Comparison of ENCODE assay signal across 17 cellular contexts in the genomic region with DNA sequence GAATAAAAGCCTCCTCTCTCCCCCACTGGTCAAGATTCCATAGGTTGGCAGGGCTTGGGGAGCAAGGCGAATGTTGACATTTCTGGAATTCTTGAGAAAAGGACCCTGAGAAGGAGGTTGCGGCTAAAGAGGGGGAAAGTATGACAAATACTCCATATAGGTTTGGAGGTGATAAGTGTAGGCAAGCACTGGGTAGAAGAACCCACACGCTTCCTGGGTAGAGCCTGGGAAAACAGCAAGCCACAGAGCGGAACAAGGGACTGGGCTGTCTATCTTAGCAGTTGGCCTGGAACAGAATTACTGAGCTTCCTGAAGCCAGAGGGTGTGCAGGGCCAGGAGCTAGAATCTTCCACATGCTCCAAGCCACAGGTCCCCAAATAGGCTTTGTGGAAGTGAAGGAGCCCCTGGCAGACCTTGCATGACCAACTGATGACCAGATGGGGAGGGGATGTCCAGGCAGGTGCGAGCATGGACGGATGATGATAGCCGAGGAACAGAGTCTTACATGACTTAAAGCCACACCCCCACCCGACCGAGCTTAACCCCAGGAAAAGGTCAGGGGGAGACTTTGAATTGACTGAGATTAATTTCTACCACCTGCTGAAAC. TPM values are rescaled to one million over a fixed set of nuclear protein-coding genes. Genes with fewer than 3 reads are reported as not detected.
DNase-seq lines count a peak whose midpoint lies in the region; ATAC-seq and TF ChIP-seq lines count a peak whose summit lies in the region.
"Had no signal": no experiment of that assay in that cellular context is flagged by ENCODE, and none has a peak within 500 bp of the region (broad histone marks: within the 10 kb centered on the region; RNA-seq: fewer than 3 reads in every experiment).

No MANE protein-coding gene starts in this region.

- no peak for TF ChIP-seq POLR2A in adrenal gland (IDR thresholded peaks at IDR 0.05)

- H3K4me3 ChIP-seq in WERI-Rb-1 (ENCODE audit: low read depth, low read length), result no peak overlapping the region
- no peak overlapping the region for H3K4me3 ChIP-seq in lower lobe of right lung
- no peak overlapping the region for H3K4me3 ChIP-seq in thoracic aorta
- no peak overlapping the region for H3K4me3 ChIP-seq in adrenal gland
- H3K4me3 ChIP-seq: A549, BLaER1 had no signal

- H3K9me3 ChIP-seq in WERI-Rb-1 (ENCODE audit: severe bottlenecking) (no peaks in the 10 kb centered on the region), lower lobe of right lung (no peaks in the 10 kb centered on the region), thoracic aorta (no peaks in the 10 kb centered on the region), adrenal gland (replicated peaks in 1 of 3) (no peaks in the 10 kb centered on the region)
- H3K9me3 ChIP-seq: A549, BLaER1 had no signal

- DNase-seq in WERI-Rb-1, result peak; percentile 72
- peak; percentile 33 for DNase-seq in lower lobe of right lung
- DNase-seq in posterior vena cava (ENCODE audit: low spot score), result peak; percentile 55
- DNase-seq in thoracic aorta (ENCODE audit: low spot score), result no peak
- DNase-seq in adrenal gland, result no peak
- no peak for DNase-seq in NCI-H2107 treated with DMSO at 0.1 percent for 48 hours (lab: John Stamatoyannopoulos, UW; ENCODE audit: unreplicated experiment)
- DNase-seq: Calu3; CD4-positive, CD25-positive, alpha-beta regulatory T cell; DMS 273 treated with DMSO at 0.1 percent for 48 hours; HCEC 1CT; HFFc6 had no signal

- TF ChIP-seq CTCF in WERI-Rb-1 (IDR thresholded peaks at IDR 0.05; ENCODE audit: low read depth, low read length), result no peak
- TF ChIP-seq CTCF in lower lobe of right lung (IDR thresholded peaks at IDR 0.05), result no peak
- no peak for TF ChIP-seq CTCF in thoracic aorta (IDR thresholded peaks at IDR 0.05)
- TF ChIP-seq CTCF in adrenal gland (IDR thresholded peaks at IDR 0.05), result no peak

- H3K4me1 ChIP-seq in lower lobe of right lung (no peaks in the 10 kb centered on the region), thoracic aorta (ENCODE audit: control insufficient read depth in 1 of 2, low read depth in 2 of 2) (no peaks in the 10 kb centered on the region), adrenal gland (replicated peaks in 1 of 2) (no peaks in the 10 kb centered on the region)
- H3K4me1 ChIP-seq: A549, BLaER1 had no signal

- H3K27me3 ChIP-seq in WERI-Rb-1 (ENCODE audit: insufficient read depth, low read depth, severe bottlenecking) (no peaks in the 10 kb centered on the region), lower lobe of right lung (ENCODE audit: low read depth) (no peaks in the 10 kb centered on the region), thoracic aorta (replicated peaks; ENCODE audit: insufficient read depth) (no peaks in the 10 kb centered on the region), adrenal gland (no peaks in the 10 kb centered on the region)
- H3K27me3 ChIP-seq: BLaER1 had no signal

- 71 to 81% (median 77%) methylated on average over 9 of the region's 9 CpGs for WGBS in adrenal gland, 4 donors

- no peak for ATAC-seq in lower lobe of right lung
- peak; percentile 34 for ATAC-seq in thoracic aorta (ENCODE audit: insufficient number of reproducible peaks, low FRiP score, low read depth)
- ATAC-seq in GM21447 (IDR thresholded peaks at IDR 0.05; ENCODE audit: unreplicated experiment), result no peak

- H3K27ac ChIP-seq in WERI-Rb-1 (peak overlapping the region; percentile 74), lower lobe of right lung (no peak overlapping the region), thoracic aorta (no peak overlapping the region), adrenal gland (no peak overlapping the region)
- H3K27ac ChIP-seq: A549, BLaER1 had no signal

- intact Hi-C loops in lower lobe of right lung (cut with DNase I) (no loop called here), posterior vena cava (cut with DNase I) (loop anchor here in 1 of 2 donors (2.0 kb wide), 1 partner anchor 45 kb away; no protein-coding TSS in a partner anchor), adrenal gland (cut with DNase I) (no loop called here)

- H3K36me3 ChIP-seq in WERI-Rb-1 (no peaks in the 10 kb centered on the region), lower lobe of right lung (peaks cover 17% of the 10 kb centered on the region), thoracic aorta (peaks cover 18% of the 10 kb centered on the region), adrenal gland (replicated peaks in 1 of 2) (peaks cover 0 to 12% of the 10 kb centered on the region in 2 donors)
- H3K36me3 ChIP-seq: BLaER1 had no signal

RNA-seq across cellular contexts. Expression of a gene that starts 9.9 kb away (rescaled TPM):
- not detected for total RNA-seq in lower lobe of right lung
- under 1 TPM in 1 of 2 donors, not detected in 1; 0.23 TPM for total RNA-seq in posterior vena cava
- total RNA-seq in thoracic aorta, result under 1 TPM in 1 of 2 donors, not detected in 1; 0.28 TPM
- under 1 TPM in 1 of 8 donors, not detected in 7; 0.20 TPM for total RNA-seq in adrenal gland
- not detected for polyA plus RNA-seq in adrenal gland
- total RNA-seq: Calu3; CD4-positive, CD25-positive, alpha-beta regulatory T cell; Daoy; H1; HFFc6 had no signal
- polyA plus RNA-seq: A549; AG04450; CD4-positive, CD25-positive, alpha-beta regulatory T cell; H1 had no signal

RNA-seq across cellular contexts. Expression of a gene that starts 37.9 kb away (rescaled TPM):
- 0.44 TPM for total RNA-seq in lower lobe of right lung
- under 1 TPM; 0.23 to 0.24 TPM for total RNA-seq in posterior vena cava
- 1 to 10 TPM in 1 of 2 donors, under 1 TPM in 1; 0.27 to 2.5 TPM for total RNA-seq in thoracic aorta
- total RNA-seq in adrenal gland, result 1 to 10 TPM in 2 of 8 donors, under 1 TPM in 5, not detected in 1; 0.39 to 2.2 (median 0.72) TPM
- 1 to 10 TPM in 1 of 3 donors, under 1 TPM in 1, not detected in 1; 0.40 to 1.8 TPM for polyA plus RNA-seq in adrenal gland
- total RNA-seq: Calu3; CD4-positive, CD25-positive, alpha-beta regulatory T cell; H1; HFFc6 had no signal
- polyA plus RNA-seq: AG04450; CD4-positive, CD25-positive, alpha-beta regulatory T cell; H1 had no signal

RNA-seq across cellular contexts. Expression of a gene that starts 39.8 kb away (rescaled TPM):
- 273 TPM for total RNA-seq in lower lobe of right lung
- total RNA-seq in posterior vena cava, result 10 to 100 TPM in 1 of 2 donors, 1 to 10 TPM in 1; 9.0 to 18.7 TPM
- total RNA-seq in thoracic aorta, result 10 to 100 TPM; 31.6 to 37.8 TPM
- total RNA-seq in adrenal gland, result 100 to 1,000 TPM in 4 of 8 donors, 10 to 100 TPM in 4; 47.3 to 124 (median 99.5) TPM
- polyA plus RNA-seq in adrenal gland, result 10 to 100 TPM; 29.1 to 75.5 (median 45.8) TPM
- total RNA-seq: CD4-positive, CD25-positive, alpha-beta regulatory T cell had no signal

RNA-seq across cellular contexts. Expression of a gene that starts 58.9 kb away (rescaled TPM):
- total RNA-seq in lower lobe of right lung (0.35 TPM), posterior vena cava (not detected), thoracic aorta (1 to 10 TPM in 1 of 2 donors, not detected in 1; 1.6 TPM), adrenal gland (under 1 TPM in 2 of 8 donors, not detected in 6; 0.14 to 0.43 TPM)
- under 1 TPM in 2 of 3 donors, not detected in 1; 0.07 to 0.24 TPM for polyA plus RNA-seq in adrenal gland
- total RNA-seq: H1, HFFc6 had no signal
- polyA plus RNA-seq: A549, AG04450 had no signal

Comparison
In these comparisons a context has a peak if more than half of its experiments do, and no peak if none do; other contexts are left out.
1. DNase-seq: peak in WERI-Rb-1 (single experiment), lower lobe of right lung (single experiment) and posterior vena cava (single experiment); none in thoracic aorta (single experiment), adrenal gland (0 of 7) and NCI-H2107 treated with DMSO at 0.1 percent for 48 hours (single experiment).